In the genomic region with DNA sequence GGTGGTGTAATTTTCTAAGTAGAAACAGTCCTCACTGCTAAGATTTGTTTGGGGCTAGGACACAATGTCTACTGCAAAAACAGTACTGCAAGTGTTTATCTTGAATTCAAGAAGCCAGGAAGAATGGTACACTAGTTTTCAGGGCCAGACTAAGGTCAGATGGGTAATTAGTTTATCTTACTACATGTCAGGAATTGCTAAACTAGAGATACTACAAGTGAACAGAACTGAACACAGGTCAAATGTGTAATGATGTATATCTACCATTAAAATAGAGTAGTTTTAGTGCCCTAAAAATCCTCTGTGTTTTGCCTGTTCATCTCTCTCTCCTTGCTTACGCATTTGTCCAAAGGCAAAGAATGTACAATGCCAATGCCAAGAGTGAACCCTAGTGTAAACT, we compare ENCODE assay signal across 11 cellular contexts. TPM values are rescaled to one million over a fixed set of nuclear protein-coding genes. Genes with fewer than 3 reads are reported as not detected.
DNase-seq lines count a peak whose midpoint lies in the region; ATAC-seq and TF ChIP-seq lines count a peak whose summit lies in the region.
"Had no signal": no experiment of that assay in that cellular context is flagged by ENCODE, and none has a peak within 500 bp of the region (broad histone marks: within the 10 kb centered on the region; RNA-seq: fewer than 3 reads in every experiment).

No MANE protein-coding gene starts in this region.

- no peaks in the 10 kb centered on the region for H3K9me2 ChIP-seq in PC-9 (ENCODE audit: insufficient read depth)

- H2AFZ ChIP-seq in PC-9 (no peak overlapping the region), smooth muscle cell (ENCODE audit: low read depth) (no peak overlapping the region)

- H3K4me2 ChIP-seq in PC-9 (no peak overlapping the region), smooth muscle cell (no peak overlapping the region)

- H3K9me3 Mint-ChIP-seq in Calu3 (ENCODE audit: low read depth, unreplicated experiment) (no peaks in the 10 kb centered on the region), immature natural killer cell (no peaks in the 10 kb centered on the region)
- H3K9me3 Mint-ChIP-seq in effector memory CD8-positive, alpha-beta T cell = no peaks in the 10 kb centered on the region
- H3K9me3 Mint-ChIP-seq: activated T-cell treated with anti-CD3 and anti-CD28 coated beads, Interleukin-2, amount 50 U/mL, for 4 hours had no signal

- peaks cover 92% of the 10 kb centered on the region for H3K36me3 Mint-ChIP-seq in Calu3 (ENCODE audit: insufficient read depth, unreplicated experiment)
- H3K36me3 Mint-ChIP-seq in immature natural killer cell = peaks cover 24 to 40% (median 32%) of the 10 kb centered on the region in 3 donors
- H3K36me3 Mint-ChIP-seq in effector memory CD8-positive, alpha-beta T cell (ENCODE audit: insufficient read depth) = peaks cover 82% of the 10 kb centered on the region

- TF ChIP-seq CTCF in Calu3 (IDR thresholded peaks at IDR 0.05; ENCODE audit: unreplicated experiment) (no peak), PC-9 (conservative IDR thresholded peaks at IDR 0.05) (no peak), smooth muscle cell (IDR thresholded peaks at IDR 0.05; ENCODE audit: borderline replicate concordance, insufficient read depth, poor library complexity, severe bottlenecking) (no peak)

- 89% methylated on average over 1 of the region's 1 CpG for WGBS in smooth muscle cell (ENCODE audit: low lambda C conversion rate)

- H3K4me1 Mint-ChIP-seq in Calu3 (ENCODE audit: low read depth, unreplicated experiment) (peaks cover 5% of the 10 kb centered on the region), immature natural killer cell (peaks cover 27 to 28% of the 10 kb centered on the region in 2 donors)
- peaks cover 18 to 27% of the 10 kb centered on the region in 2 donors for H3K4me1 Mint-ChIP-seq in effector memory CD8-positive, alpha-beta T cell (ENCODE audit: low read depth in 2 of 2)

- H3K27ac Mint-ChIP-seq in Calu3 (ENCODE audit: unreplicated experiment) (peak overlapping the region; percentile 26), immature natural killer cell (peak overlapping the region; percentile 12 to 69 (median 38))
- H3K27ac Mint-ChIP-seq in effector memory CD8-positive, alpha-beta T cell = no peak overlapping the region

- H3K27ac ChIP-seq in PC-9 = peak overlapping the region; percentile 28; the same call in 1 of the 2 replicates
- no peak overlapping the region for H3K27ac ChIP-seq in smooth muscle cell (ENCODE audit: low read depth)
- H3K27ac ChIP-seq: testis had no signal

- no peaks in the 10 kb centered on the region for H3K27me3 ChIP-seq in PC-9 (ENCODE audit: insufficient read depth, low read depth)
- H3K27me3 ChIP-seq in smooth muscle cell (ENCODE audit: low read depth) = no peaks in the 10 kb centered on the region
- H3K27me3 ChIP-seq: testis had no signal

- H3K4me1 ChIP-seq in PC-9 (replicated peaks; ENCODE audit: insufficient read depth) (peaks cover 11% of the 10 kb centered on the region), smooth muscle cell (ENCODE audit: low read depth) (peaks cover 6% of the 10 kb centered on the region)

- H3K27me3 Mint-ChIP-seq in Calu3 (ENCODE audit: unreplicated experiment) = no peaks in the 10 kb centered on the region
- peaks cover 12 to 16% (median 16%) of the 10 kb centered on the region in 3 donors for H3K27me3 Mint-ChIP-seq in immature natural killer cell (ENCODE audit: low read depth in 3 of 3)
- H3K27me3 Mint-ChIP-seq in effector memory CD8-positive, alpha-beta T cell = no peaks in the 10 kb centered on the region

- H4K20me1 ChIP-seq in PC-9 (ENCODE audit: insufficient read depth) = no peaks in the 10 kb centered on the region
- H4K20me1 ChIP-seq in smooth muscle cell (ENCODE audit: low read depth) = peaks cover 5% of the 10 kb centered on the region

- BruUV-seq in Calu3 (replicated peaks; lab: Mats Ljungman, UMichigan) = no TSS peak
- BruUV-seq in PC-9 (replicated peaks; lab: Mats Ljungman, UMichigan) = no TSS peak

- no peak for ATAC-seq in effector memory CD8-positive, alpha-beta T cell (replicated peaks)
- ATAC-seq: activated T-cell treated with anti-CD3 and anti-CD28 coated beads, Interleukin-2, amount 50 U/mL, for 4 hours; left cardiac atrium had no signal

- POLR2A ChIA-PET in PC-9 (lab: Charles Lee; ENCODE audit: unreplicated experiment) = no interaction called here

- H3K9ac ChIP-seq in smooth muscle cell (ENCODE audit: low read depth) = no peak overlapping the region

- DNase-seq in Calu3 (no peak), PC-9 (no peak), immature natural killer cell (no peak), smooth muscle cell (lab: John Stamatoyannopoulos, UW; ENCODE audit: unreplicated experiment) (no peak)
- no peak for DNase-seq in effector memory CD8-positive, alpha-beta T cell
- DNase-seq: activated T-cell treated with anti-CD3 and anti-CD28 coated beads, Interleukin-2, amount 50 U/mL, for 4 hours; COR-L47; left cardiac atrium; NCI-H524 treated with DMSO at 0.1 percent for 48 hours; Right ventricle myocardium superior; testis had no signal

- H3F3A ChIP-seq in PC-9 (ENCODE audit: insufficient read depth, low read depth) (peaks cover 83% of the 10 kb centered on the region), smooth muscle cell (ENCODE audit: low read depth) (peaks cover 31% of the 10 kb centered on the region)

- H3K4me3 Mint-ChIP-seq in Calu3 (ENCODE audit: low read depth, unreplicated experiment) (no peak overlapping the region), immature natural killer cell (peak overlapping the region in 3 of 5 donors; percentile 11 to 29 (median 19))
- no peak overlapping the region for H3K4me3 Mint-ChIP-seq in effector memory CD8-positive, alpha-beta T cell
- H3K4me3 Mint-ChIP-seq: activated T-cell treated with anti-CD3 and anti-CD28 coated beads, Interleukin-2, amount 50 U/mL, for 4 hours had no signal

- H3K4me3 ChIP-seq in PC-9 (no peak overlapping the region), smooth muscle cell (no peak overlapping the region)
- H3K4me3 ChIP-seq: testis had no signal

- intact Hi-C loops in Calu3 (cut with micrococcal nuclease; ENCODE audit: unreplicated experiment) (no loop called here), PC-9 (cut with micrococcal nuclease; ENCODE audit: unreplicated experiment) (no loop called here)

- H3K79me2 ChIP-seq in PC-9 (ENCODE audit: low read depth) = peaks cover 17% of the 10 kb centered on the region
- peaks cover 8% of the 10 kb centered on the region for H3K79me2 ChIP-seq in smooth muscle cell (ENCODE audit: low read depth)

- H3K36me3 ChIP-seq in PC-9 (ENCODE audit: low read depth) = peaks cover 27% of the 10 kb centered on the region
- peaks cover 5% of the 10 kb centered on the region for H3K36me3 ChIP-seq in smooth muscle cell (ENCODE audit: low read depth)

- no peaks in the 10 kb centered on the region for H3K9me3 ChIP-seq in PC-9 (ENCODE audit: insufficient read depth, low read depth)
- no peaks in the 10 kb centered on the region for H3K9me3 ChIP-seq in smooth muscle cell (replicated peaks; ENCODE audit: low read depth)
- H3K9me3 ChIP-seq: testis had no signal

- CTCF ChIA-PET in Calu3 (lab: Charles Lee) = no interaction called here
- CTCF ChIA-PET in PC-9 (lab: Charles Lee) = no interaction called here

RNA-seq across cellular contexts. Expression of gene RPL41, which starts 2.3 kb away (rescaled TPM):
- 2,379 and 2,426 TPM in 2 replicates for total RNA-seq in Calu3 (2022)
- total RNA-seq in PC-9 (2021) = 3,423 and 4,460 TPM in 2 replicates
- polyA plus RNA-seq in immature natural killer cell = 1,000 to 10,000 TPM; 2,591 to 7,233 (median 3,803) TPM
- 2,929 and 3,246 TPM in 2 replicates for total RNA-seq in smooth muscle cell
- polyA plus RNA-seq in smooth muscle cell = 2,414 and 2,571 TPM in 2 replicates

RNA-seq across cellular contexts. Expression of gene ZC3H10, which starts 4.0 kb away (rescaled TPM):
- total RNA-seq in Calu3 (2022) (6.6 and 8.2 TPM in 2 replicates), PC-9 (2021) (4.4 and 6.5 TPM in 2 replicates), smooth muscle cell (1.9 and 6.7 TPM in 2 replicates)
- polyA plus RNA-seq in immature natural killer cell (1 to 10 TPM in 2 of 3 donors, under 1 TPM in 1; 0.86 to 4.2 (median 1.3) TPM), smooth muscle cell (2.8 TPM in 2 replicates)

RNA-seq across cellular contexts. Expression of gene PA2G4, which starts 9.7 kb away (rescaled TPM):
- total RNA-seq in Calu3 (2022) (229 and 233 TPM in 2 replicates), PC-9 (2021) (120 and 159 TPM in 2 replicates), smooth muscle cell (88.6 and 118 TPM in 2 replicates)
- polyA plus RNA-seq in immature natural killer cell (100 to 1,000 TPM; 192 to 222 (median 214) TPM), smooth muscle cell (99.8 and 113 TPM in 2 replicates)

RNA-seq across cellular contexts. Expression of gene ESYT1, which starts 14.0 kb away (rescaled TPM):
- total RNA-seq in Calu3 (2022) (72.7 and 91.1 TPM in 2 replicates), PC-9 (2021) (46.1 and 52.2 TPM in 2 replicates), smooth muscle cell (76.0 and 87.7 TPM in 2 replicates)
- polyA plus RNA-seq in immature natural killer cell (100 to 1,000 TPM; 217 to 502 (median 273) TPM), smooth muscle cell (69.5 and 77.0 TPM in 2 replicates)

RNA-seq across cellular contexts. Expression of gene ERBB3, which starts 34.1 kb away (rescaled TPM):
- total RNA-seq in Calu3 (2022) = 170 and 183 TPM in 2 replicates
- total RNA-seq in PC-9 (2021) = 127 and 145 TPM in 2 replicates
- polyA plus RNA-seq in immature natural killer cell = not detected
- 7.2 and 9.2 TPM in 2 replicates for total RNA-seq in smooth muscle cell
- 1.2 and 9.8 TPM in 2 replicates for polyA plus RNA-seq in smooth muscle cell

Comparison
In these comparisons a context has a peak if more than half of its experiments do, and no peak if none do; other contexts are left out.
1. H3K27ac Mint-ChIP-seq: peak in Calu3 (single experiment) and immature natural killer cell (6 of 6); none in effector memory CD8-positive, alpha-beta T cell (0 of 2).
2. H3K4me3 Mint-ChIP-seq: peak in immature natural killer cell (3 of 5); none in Calu3 (single experiment) and effector memory CD8-positive, alpha-beta T cell (0 of 2).